33 cellular contexts compared by ENCODE assay signal in genomic region chr12:120323772-120324171, GRCh38. TPM values are rescaled to one million over a fixed set of nuclear protein-coding genes. Genes with fewer than 3 reads are reported as not detected.
"Had no signal": no experiment of that assay in that cellular context is flagged by ENCODE, and none has a peak within 500 bp of the region (broad histone marks: within the 10 kb centered on the region; RNA-seq: fewer than 3 reads in every experiment).

No MANE protein-coding gene starts in this region.

- H3K27me3 Mint-ChIP-seq: effector memory CD8-positive, alpha-beta T cell had no signal

- ATAC-seq: effector memory CD8-positive, alpha-beta T cell; esophagus mucosa; gastrocnemius medialis; heart right ventricle; left lung; left ventricle myocardium superior; lower lobe of right lung; mucosa of descending colon had no signal

- H3K27ac ChIP-seq: colonic mucosa, epithelial cell of prostate, esophagus squamous epithelium, gastrocnemius medialis, heart right ventricle, left lung, lower lobe of right lung had no signal

- H3K36me3 Mint-ChIP-seq: mesothelial cell of epicardium, naive B cell had no signal

- DNase-seq: colonic mucosa; cortex of kidney; effector CD8-positive, alpha-beta T cell; effector memory CD8-positive, alpha-beta T cell; endodermal cell; erythroblast; esophagus squamous epithelium; foreskin fibroblast; foreskin melanocyte; gastrocnemius medialis; glutamatergic neuron; head of caudate nucleus; heart right ventricle; hippocampal formation; kidney glomerular epithelial cell; left lung; left ventricle myocardium superior; lower lobe of right lung; mesenchymal stem cell; mucosa of descending colon; naive B cell had no signal

- H3K4me3 ChIP-seq: colonic mucosa, esophagus squamous epithelium, gastrocnemius medialis, heart right ventricle, left lung, lower lobe of right lung, mucosa of descending colon had no signal

- H3K9me3 ChIP-seq: colonic mucosa, esophagus squamous epithelium, gastrocnemius medialis, heart right ventricle, left lung, lower lobe of right lung, mucosa of descending colon had no signal

- H3K9me3 Mint-ChIP-seq: dendritic cell treated with granulocyte-macrophage colony-stimulating factor and Interleukin-4, amounts not matched to agents 40 ng/mL and 50 ng/mL, for 4 days; effector memory CD8-positive, alpha-beta T cell; endodermal cell; mesothelial cell of epicardium; naive B cell had no signal

- H3K27me3 ChIP-seq: colonic mucosa, esophagus squamous epithelium, gastrocnemius medialis, heart right ventricle, left lung had no signal

- FAIRE-seq: endometrium, islet of Langerhans, keratinocyte had no signal

- H3K27ac Mint-ChIP-seq: dendritic cell treated with granulocyte-macrophage colony-stimulating factor and Interleukin-4, amounts not matched to agents 40 ng/mL and 50 ng/mL, for 4 days; effector memory CD8-positive, alpha-beta T cell; endodermal cell; mesothelial cell of epicardium; naive B cell had no signal

- H3K4me1 ChIP-seq: colonic mucosa had no signal

- H3K36me3 ChIP-seq: colonic mucosa, esophagus squamous epithelium, gastrocnemius medialis, heart right ventricle, left lung, lower lobe of right lung had no signal

- H3K4me3 Mint-ChIP-seq: dendritic cell treated with granulocyte-macrophage colony-stimulating factor and Interleukin-4, amounts not matched to agents 40 ng/mL and 50 ng/mL, for 4 days; effector memory CD8-positive, alpha-beta T cell; endodermal cell; mesothelial cell of epicardium had no signal

RNA-seq across cellular contexts. Expression of gene PLA2G1B, which starts 3.8 kb away (rescaled TPM):
- total RNA-seq: dermis microvascular lymphatic vessel endothelial cell, endodermal cell, esophagus mucosa, esophagus squamous epithelium, gastrocnemius medialis, glomerular endothelial cell, left ventricle myocardium superior, lower leg skin, lung microvascular endothelial cell, mesothelial cell of epicardium, mucosa of descending colon, myocyte had no signal
- polyA plus RNA-seq: keratinocyte had no signal

RNA-seq across cellular contexts. Expression of gene RNU4-1, which starts 30.7 kb away (rescaled TPM):
- total RNA-seq: myocyte had no signal
- polyA plus RNA-seq: heart right ventricle had no signal

RNA-seq across cellular contexts. Expression of gene RNU4-2, which starts 32.1 kb away (rescaled TPM):
- total RNA-seq: myocyte had no signal
- polyA plus RNA-seq: heart right ventricle had no signal

RNA-seq across cellular contexts. Expression of gene MSI1, which starts 45.2 kb away (rescaled TPM):
- total RNA-seq: dermis microvascular lymphatic vessel endothelial cell, glomerular endothelial cell, lung microvascular endothelial cell had no signal
- polyA plus RNA-seq: keratinocyte had no signal
